Comparison of ENCODE assay signal across 9 cellular contexts in the genomic region with DNA sequence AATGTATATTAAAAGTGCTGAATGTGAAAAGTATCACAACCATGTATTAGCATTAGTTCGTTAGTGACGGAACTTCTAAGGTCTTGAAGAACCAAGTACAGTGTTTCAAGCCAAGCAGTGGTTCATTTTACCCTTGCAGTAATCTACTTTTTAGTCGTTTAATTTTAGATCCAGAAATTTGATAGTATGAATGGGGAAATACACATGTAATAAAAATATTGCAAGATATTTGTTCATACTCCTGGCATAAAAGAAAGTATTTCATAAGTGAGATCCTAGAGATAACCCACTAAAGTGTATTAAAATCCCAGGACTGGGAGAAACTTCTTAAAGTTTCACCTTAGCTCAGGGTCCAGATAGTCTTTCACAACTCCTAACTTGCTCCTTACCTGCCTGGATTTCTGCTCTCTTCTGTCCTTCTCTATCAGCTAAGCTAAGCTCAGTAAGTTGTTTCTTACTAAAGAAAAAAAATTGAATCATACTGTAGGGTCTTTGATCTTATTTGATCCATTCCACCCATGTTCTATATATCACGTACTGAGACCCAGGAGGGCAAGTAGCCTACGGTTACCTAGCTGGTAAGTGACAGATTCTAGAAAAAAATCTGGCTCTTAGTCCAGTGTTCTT. TPM values are rescaled to one million over a fixed set of nuclear protein-coding genes. Genes with fewer than 3 reads are reported as not detected.
DNase-seq lines count a peak whose midpoint lies in the region; ATAC-seq and TF ChIP-seq lines count a peak whose summit lies in the region.
"Had no signal": no experiment of that assay in that cellular context is flagged by ENCODE, and none has a peak within 500 bp of the region (broad histone marks: within the 10 kb centered on the region; RNA-seq: fewer than 3 reads in every experiment).

No MANE protein-coding gene starts in this region.

- H3K27me3 ChIP-seq in DND-41 (ENCODE audit: insufficient read depth, low read length, poor library complexity): no peaks in the 10 kb centered on the region
- no peaks in the 10 kb centered on the region for H3K27me3 ChIP-seq in SJSA1 (replicated peaks)
- H3K27me3 ChIP-seq in osteoblast (ENCODE audit: insufficient read depth, low read length): no peaks in the 10 kb centered on the region

- H3K9me3 ChIP-seq in DND-41 (ENCODE audit: insufficient read depth, low read length, severe bottlenecking): no peaks in the 10 kb centered on the region
- H3K9me3 ChIP-seq in SJSA1 (replicated peaks): no peaks in the 10 kb centered on the region
- no peaks in the 10 kb centered on the region for H3K9me3 ChIP-seq in osteoblast (ENCODE audit: low read depth, low read length)

- H3K4me3 ChIP-seq in DND-41 (ENCODE audit: low read depth in 1 of 2, low read length in 2 of 2): peak overlapping the region; percentile 85 to 91; a peak in 2 of 4 replicates
- H3K4me3 ChIP-seq in SJSA1: peak overlapping the region; percentile 97
- H3K4me3 ChIP-seq in osteoblast (ENCODE audit: insufficient read depth, low read length): peak overlapping the region; percentile 95
- H3K4me3 ChIP-seq: lung had no signal

- peaks cover 36% of the 10 kb centered on the region for H3K4me1 ChIP-seq in DND-41 (ENCODE audit: insufficient read depth, low read length)
- peaks cover 9% of the 10 kb centered on the region; the same call in 1 of the 2 replicates for H3K4me1 ChIP-seq in SJSA1 (replicated peaks)
- H3K4me1 ChIP-seq in osteoblast (ENCODE audit: insufficient read depth, low read length): peaks cover 27% of the 10 kb centered on the region

- H3K79me2 ChIP-seq in DND-41 (ENCODE audit: insufficient read depth, low read length) (peaks cover 31% of the 10 kb centered on the region), osteoblast (ENCODE audit: insufficient read depth, low read length) (peaks cover 52% of the 10 kb centered on the region)

- TF ChIP-seq CTCF in DND-41 (IDR thresholded peaks at IDR 0.05; ENCODE audit: borderline replicate concordance, extremely low read depth, low read length, poor library complexity, severe bottlenecking) (no peak), endothelial cell (IDR thresholded peaks at IDR 0.05; ENCODE audit: unreplicated experiment) (no peak), osteoblast (IDR thresholded peaks at IDR 0.05; ENCODE audit: extremely low read depth, low read depth, low read length) (no peak)

- H2AFZ ChIP-seq in DND-41 (ENCODE audit: low read depth, low read length) (peak overlapping the region; percentile 41; the same call in 1 of the 2 replicates), osteoblast (ENCODE audit: low read length) (no peak overlapping the region)

- peak overlapping the region; percentile 80 for H3K4me2 ChIP-seq in DND-41 (ENCODE audit: insufficient read depth, low read length)
- peak overlapping the region; percentile 92 for H3K4me2 ChIP-seq in osteoblast (ENCODE audit: insufficient read depth, low read length)

- H3K27ac ChIP-seq in DND-41 (ENCODE audit: low read length): no peak overlapping the region
- H3K27ac ChIP-seq in SJSA1: no peak overlapping the region
- peak overlapping the region; percentile 84 for H3K27ac ChIP-seq in osteoblast (ENCODE audit: low read depth, low read length)

- no peaks in the 10 kb centered on the region for H3K9me3 Mint-ChIP-seq in endothelial cell (ENCODE audit: unreplicated experiment)

- peaks cover 32% of the 10 kb centered on the region for H3K36me3 ChIP-seq in DND-41 (ENCODE audit: insufficient read depth, low read length)
- peaks cover 38% of the 10 kb centered on the region for H3K36me3 ChIP-seq in SJSA1
- H3K36me3 ChIP-seq in osteoblast (ENCODE audit: insufficient read depth, low read length): peaks cover 13% of the 10 kb centered on the region

- no peaks in the 10 kb centered on the region for H4K20me1 ChIP-seq in DND-41 (ENCODE audit: insufficient read depth, low read length)
- H4K20me1 ChIP-seq in osteoblast (ENCODE audit: insufficient read depth, low read length): no peaks in the 10 kb centered on the region

- H3K4me3 Mint-ChIP-seq in endothelial cell (ENCODE audit: unreplicated experiment): peak overlapping the region; percentile 90

- H3K9ac ChIP-seq in DND-41 (ENCODE audit: low read depth, low read length): peak overlapping the region; percentile 92; the same call in 1 of the 2 replicates

- H3K27me3 Mint-ChIP-seq in endothelial cell (ENCODE audit: unreplicated experiment): no peaks in the 10 kb centered on the region

- no peak for ATAC-seq in DND-41 (ENCODE audit: insufficient read depth, low read depth)
- ATAC-seq in HG02852 (IDR thresholded peaks at IDR 0.05; ENCODE audit: unreplicated experiment): no peak
- ATAC-seq in GM18909 (IDR thresholded peaks at IDR 0.05; ENCODE audit: poor library complexity, unreplicated experiment): no peak

- peaks cover 18% of the 10 kb centered on the region for H3K4me1 Mint-ChIP-seq in endothelial cell (ENCODE audit: unreplicated experiment)

- H3K27ac Mint-ChIP-seq in endothelial cell (ENCODE audit: unreplicated experiment): peak overlapping the region; percentile 34

- peaks cover 9% of the 10 kb centered on the region for H3K36me3 Mint-ChIP-seq in endothelial cell (ENCODE audit: low read depth, unreplicated experiment)

- no peak for DNase-seq in DND-41
- no peak for DNase-seq in SJSA1 (ENCODE audit: low read depth in 1 of 2, low spot score in 2 of 2)
- DNase-seq in endothelial cell (ENCODE audit: low spot score): no peak
- no peak for DNase-seq in osteoblast (ENCODE audit: insufficient read length, low spot score, missing footprints)
- DNase-seq in cerebellum (ENCODE audit: low spot score): no peak
- no peak for DNase-seq in DMS79 treated with DMSO at 0.1 percent for 48 hours (lab: John Stamatoyannopoulos, UW)

RNA-seq across cellular contexts. Expression of a gene that starts 1.5 kb away (rescaled TPM):
- total RNA-seq in SJSA1 (2014; rRNA removed; shearing (Covaris generic)): 176 and 207 TPM in 2 replicates
- 114 TPM for total RNA-seq in endothelial cell (ENCODE audit: unreplicated experiment)
- total RNA-seq in osteoblast: 43.1 and 52.2 TPM in 2 replicates
- total RNA-seq in cerebellum: 40.3 TPM

RNA-seq across cellular contexts. Expression of a gene that starts 17.7 kb away (rescaled TPM):
- total RNA-seq in SJSA1 (2014; rRNA removed; shearing (Covaris generic)): 9.0 and 9.8 TPM in 2 replicates
- total RNA-seq in endothelial cell (ENCODE audit: unreplicated experiment) (10.0 TPM), osteoblast (5.4 and 8.5 TPM in 2 replicates), cerebellum (15.7 TPM)

RNA-seq across cellular contexts. Expression of a gene that starts 17.8 kb away (rescaled TPM):
- 25.2 and 53.7 TPM in 2 replicates for total RNA-seq in SJSA1 (2014; rRNA removed; shearing (Covaris generic))
- total RNA-seq in endothelial cell (ENCODE audit: unreplicated experiment) (26.7 TPM), osteoblast (29.7 and 51.0 TPM in 2 replicates), cerebellum (34.9 TPM)
